Comparison of ENCODE assay signal across 1 cellular context in the genomic region with DNA sequence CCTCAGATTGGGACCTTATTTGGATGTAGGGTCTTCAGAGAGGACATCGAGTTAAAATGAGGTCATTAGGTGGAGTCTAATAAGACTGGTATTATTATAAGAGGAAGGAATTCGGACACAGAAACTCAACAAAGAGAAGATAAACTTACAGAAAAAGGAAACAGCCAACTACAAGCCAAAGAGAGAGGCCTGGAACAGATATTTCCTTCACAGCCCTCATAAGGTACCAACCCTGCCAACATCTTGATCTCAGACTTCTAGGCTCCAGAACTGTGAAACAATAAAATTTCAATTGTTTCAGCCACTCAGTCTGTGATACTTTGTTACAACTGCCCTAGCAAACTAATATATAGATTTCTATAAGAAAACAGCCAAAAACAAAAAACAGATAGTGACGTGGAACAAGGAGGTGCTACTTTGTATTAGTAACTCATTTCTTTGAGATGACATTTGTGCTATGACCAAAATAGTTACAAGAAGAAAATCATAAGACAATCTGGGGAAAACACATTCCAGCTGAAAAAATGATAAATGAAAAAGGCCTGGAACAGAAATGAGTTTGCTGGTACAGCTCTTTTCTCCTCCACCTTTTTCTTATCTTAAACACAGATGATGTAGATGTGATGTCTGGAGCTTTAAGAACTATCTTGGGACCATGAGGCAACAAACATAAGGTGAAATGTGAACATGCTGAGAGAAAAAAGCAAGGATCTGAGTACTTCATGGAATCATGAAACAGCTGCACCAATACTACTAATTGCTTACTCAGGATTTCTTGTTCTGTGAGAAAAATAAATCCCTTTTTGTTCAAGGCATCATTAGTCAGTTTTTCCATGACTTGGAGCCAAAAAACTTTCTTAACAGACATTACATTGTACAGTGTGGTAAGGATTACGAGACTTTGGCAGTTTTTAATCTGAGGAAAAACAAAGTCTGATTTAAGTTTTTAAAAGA.
TF ChIP-seq lines count a peak whose summit lies in the region.

No MANE protein-coding gene starts in this region.

TF ChIP-seq in WTC11, 78 proteins besides CTCF, POLR2A, EP300 and RAD21 (continued from another document):
- TF ChIP-seq, protein P1, sequence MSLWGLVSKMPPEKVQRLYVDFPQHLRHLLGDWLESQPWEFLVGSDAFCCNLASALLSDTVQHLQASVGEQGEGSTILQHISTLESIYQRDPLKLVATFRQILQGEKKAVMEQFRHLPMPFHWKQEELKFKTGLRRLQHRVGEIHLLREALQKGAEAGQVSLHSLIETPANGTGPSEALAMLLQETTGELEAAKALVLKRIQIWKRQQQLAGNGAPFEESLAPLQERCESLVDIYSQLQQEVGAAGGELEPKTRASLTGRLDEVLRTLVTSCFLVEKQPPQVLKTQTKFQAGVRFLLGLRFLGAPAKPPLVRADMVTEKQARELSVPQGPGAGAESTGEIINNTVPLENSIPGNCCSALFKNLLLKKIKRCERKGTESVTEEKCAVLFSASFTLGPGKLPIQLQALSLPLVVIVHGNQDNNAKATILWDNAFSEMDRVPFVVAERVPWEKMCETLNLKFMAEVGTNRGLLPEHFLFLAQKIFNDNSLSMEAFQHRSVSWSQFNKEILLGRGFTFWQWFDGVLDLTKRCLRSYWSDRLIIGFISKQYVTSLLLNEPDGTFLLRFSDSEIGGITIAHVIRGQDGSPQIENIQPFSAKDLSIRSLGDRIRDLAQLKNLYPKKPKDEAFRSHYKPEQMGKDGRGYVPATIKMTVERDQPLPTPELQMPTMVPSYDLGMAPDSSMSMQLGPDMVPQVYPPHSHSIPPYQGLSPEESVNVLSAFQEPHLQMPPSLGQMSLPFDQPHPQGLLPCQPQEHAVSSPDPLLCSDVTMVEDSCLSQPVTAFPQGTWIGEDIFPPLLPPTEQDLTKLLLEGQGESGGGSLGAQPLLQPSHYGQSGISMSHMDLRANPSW (CRISPR knock-in tag; conservative IDR thresholded peaks at IDR 0.05; ENCODE audit: low read depth): no peak
- TF ChIP-seq PRRX2 (CRISPR knock-in tag; IDR thresholded peaks at IDR 0.05): no peak
- TF ChIP-seq ZBTB21 (CRISPR knock-in tag; IDR thresholded peaks at IDR 0.05; ENCODE audit: borderline replicate concordance): no peak
- TF ChIP-seq, protein P2, sequence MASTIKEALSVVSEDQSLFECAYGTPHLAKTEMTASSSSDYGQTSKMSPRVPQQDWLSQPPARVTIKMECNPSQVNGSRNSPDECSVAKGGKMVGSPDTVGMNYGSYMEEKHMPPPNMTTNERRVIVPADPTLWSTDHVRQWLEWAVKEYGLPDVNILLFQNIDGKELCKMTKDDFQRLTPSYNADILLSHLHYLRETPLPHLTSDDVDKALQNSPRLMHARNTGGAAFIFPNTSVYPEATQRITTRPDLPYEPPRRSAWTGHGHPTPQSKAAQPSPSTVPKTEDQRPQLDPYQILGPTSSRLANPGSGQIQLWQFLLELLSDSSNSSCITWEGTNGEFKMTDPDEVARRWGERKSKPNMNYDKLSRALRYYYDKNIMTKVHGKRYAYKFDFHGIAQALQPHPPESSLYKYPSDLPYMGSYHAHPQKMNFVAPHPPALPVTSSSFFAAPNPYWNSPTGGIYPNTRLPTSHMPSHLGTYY (CRISPR knock-in tag; IDR thresholded peaks at IDR 0.05): no peak
- no peak for TF ChIP-seq ZNF423 (CRISPR knock-in tag; IDR thresholded peaks at IDR 0.05)
- TF ChIP-seq, protein P3, sequence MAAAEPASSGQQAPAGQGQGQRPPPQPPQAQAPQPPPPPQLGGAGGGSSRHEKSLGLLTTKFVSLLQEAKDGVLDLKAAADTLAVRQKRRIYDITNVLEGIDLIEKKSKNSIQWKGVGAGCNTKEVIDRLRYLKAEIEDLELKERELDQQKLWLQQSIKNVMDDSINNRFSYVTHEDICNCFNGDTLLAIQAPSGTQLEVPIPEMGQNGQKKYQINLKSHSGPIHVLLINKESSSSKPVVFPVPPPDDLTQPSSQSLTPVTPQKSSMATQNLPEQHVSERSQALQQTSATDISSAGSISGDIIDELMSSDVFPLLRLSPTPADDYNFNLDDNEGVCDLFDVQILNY (CRISPR knock-in tag; IDR thresholded peaks at IDR 0.05): no peak
- TF ChIP-seq, protein P4, sequence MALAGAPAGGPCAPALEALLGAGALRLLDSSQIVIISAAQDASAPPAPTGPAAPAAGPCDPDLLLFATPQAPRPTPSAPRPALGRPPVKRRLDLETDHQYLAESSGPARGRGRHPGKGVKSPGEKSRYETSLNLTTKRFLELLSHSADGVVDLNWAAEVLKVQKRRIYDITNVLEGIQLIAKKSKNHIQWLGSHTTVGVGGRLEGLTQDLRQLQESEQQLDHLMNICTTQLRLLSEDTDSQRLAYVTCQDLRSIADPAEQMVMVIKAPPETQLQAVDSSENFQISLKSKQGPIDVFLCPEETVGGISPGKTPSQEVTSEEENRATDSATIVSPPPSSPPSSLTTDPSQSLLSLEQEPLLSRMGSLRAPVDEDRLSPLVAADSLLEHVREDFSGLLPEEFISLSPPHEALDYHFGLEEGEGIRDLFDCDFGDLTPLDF (CRISPR knock-in tag; IDR thresholded peaks at IDR 0.05): no peak
- no peak for TF ChIP-seq NFATC4 (CRISPR knock-in tag; IDR thresholded peaks at IDR 0.05)
- TF ChIP-seq, protein P5, sequence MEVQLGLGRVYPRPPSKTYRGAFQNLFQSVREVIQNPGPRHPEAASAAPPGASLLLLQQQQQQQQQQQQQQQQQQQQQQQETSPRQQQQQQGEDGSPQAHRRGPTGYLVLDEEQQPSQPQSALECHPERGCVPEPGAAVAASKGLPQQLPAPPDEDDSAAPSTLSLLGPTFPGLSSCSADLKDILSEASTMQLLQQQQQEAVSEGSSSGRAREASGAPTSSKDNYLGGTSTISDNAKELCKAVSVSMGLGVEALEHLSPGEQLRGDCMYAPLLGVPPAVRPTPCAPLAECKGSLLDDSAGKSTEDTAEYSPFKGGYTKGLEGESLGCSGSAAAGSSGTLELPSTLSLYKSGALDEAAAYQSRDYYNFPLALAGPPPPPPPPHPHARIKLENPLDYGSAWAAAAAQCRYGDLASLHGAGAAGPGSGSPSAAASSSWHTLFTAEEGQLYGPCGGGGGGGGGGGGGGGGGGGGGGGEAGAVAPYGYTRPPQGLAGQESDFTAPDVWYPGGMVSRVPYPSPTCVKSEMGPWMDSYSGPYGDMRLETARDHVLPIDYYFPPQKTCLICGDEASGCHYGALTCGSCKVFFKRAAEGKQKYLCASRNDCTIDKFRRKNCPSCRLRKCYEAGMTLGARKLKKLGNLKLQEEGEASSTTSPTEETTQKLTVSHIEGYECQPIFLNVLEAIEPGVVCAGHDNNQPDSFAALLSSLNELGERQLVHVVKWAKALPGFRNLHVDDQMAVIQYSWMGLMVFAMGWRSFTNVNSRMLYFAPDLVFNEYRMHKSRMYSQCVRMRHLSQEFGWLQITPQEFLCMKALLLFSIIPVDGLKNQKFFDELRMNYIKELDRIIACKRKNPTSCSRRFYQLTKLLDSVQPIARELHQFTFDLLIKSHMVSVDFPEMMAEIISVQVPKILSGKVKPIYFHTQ (CRISPR knock-in tag; IDR thresholded peaks at IDR 0.05): no peak
- TF ChIP-seq RELA (CRISPR knock-in tag; IDR thresholded peaks at IDR 0.05; ENCODE audit: borderline replicate concordance): no peak
- TF ChIP-seq SP1 (CRISPR knock-in tag; conservative IDR thresholded peaks at IDR 0.05): no peak
- TF ChIP-seq, protein P6, sequence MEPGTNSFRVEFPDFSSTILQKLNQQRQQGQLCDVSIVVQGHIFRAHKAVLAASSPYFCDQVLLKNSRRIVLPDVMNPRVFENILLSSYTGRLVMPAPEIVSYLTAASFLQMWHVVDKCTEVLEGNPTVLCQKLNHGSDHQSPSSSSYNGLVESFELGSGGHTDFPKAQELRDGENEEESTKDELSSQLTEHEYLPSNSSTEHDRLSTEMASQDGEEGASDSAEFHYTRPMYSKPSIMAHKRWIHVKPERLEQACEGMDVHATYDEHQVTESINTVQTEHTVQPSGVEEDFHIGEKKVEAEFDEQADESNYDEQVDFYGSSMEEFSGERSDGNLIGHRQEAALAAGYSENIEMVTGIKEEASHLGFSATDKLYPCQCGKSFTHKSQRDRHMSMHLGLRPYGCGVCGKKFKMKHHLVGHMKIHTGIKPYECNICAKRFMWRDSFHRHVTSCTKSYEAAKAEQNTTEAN (CRISPR knock-in tag; IDR thresholded peaks at IDR 0.05): no peak
- TF ChIP-seq, protein P7, sequence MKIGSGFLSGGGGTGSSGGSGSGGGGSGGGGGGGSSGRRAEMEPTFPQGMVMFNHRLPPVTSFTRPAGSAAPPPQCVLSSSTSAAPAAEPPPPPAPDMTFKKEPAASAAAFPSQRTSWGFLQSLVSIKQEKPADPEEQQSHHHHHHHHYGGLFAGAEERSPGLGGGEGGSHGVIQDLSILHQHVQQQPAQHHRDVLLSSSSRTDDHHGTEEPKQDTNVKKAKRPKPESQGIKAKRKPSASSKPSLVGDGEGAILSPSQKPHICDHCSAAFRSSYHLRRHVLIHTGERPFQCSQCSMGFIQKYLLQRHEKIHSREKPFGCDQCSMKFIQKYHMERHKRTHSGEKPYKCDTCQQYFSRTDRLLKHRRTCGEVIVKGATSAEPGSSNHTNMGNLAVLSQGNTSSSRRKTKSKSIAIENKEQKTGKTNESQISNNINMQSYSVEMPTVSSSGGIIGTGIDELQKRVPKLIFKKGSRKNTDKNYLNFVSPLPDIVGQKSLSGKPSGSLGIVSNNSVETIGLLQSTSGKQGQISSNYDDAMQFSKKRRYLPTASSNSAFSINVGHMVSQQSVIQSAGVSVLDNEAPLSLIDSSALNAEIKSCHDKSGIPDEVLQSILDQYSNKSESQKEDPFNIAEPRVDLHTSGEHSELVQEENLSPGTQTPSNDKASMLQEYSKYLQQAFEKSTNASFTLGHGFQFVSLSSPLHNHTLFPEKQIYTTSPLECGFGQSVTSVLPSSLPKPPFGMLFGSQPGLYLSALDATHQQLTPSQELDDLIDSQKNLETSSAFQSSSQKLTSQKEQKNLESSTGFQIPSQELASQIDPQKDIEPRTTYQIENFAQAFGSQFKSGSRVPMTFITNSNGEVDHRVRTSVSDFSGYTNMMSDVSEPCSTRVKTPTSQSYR (CRISPR knock-in tag; IDR thresholded peaks at IDR 0.05): no peak
- TF ChIP-seq, protein P8, sequence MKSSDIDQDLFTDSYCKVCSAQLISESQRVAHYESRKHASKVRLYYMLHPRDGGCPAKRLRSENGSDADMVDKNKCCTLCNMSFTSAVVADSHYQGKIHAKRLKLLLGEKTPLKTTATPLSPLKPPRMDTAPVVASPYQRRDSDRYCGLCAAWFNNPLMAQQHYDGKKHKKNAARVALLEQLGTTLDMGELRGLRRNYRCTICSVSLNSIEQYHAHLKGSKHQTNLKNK (CRISPR knock-in tag; IDR thresholded peaks at IDR 0.05): no peak
- no peak for TF ChIP-seq TEAD4 (CRISPR knock-in tag; IDR thresholded peaks at IDR 0.05)
TF ChIP-seq in WTC11: peak in this region for 0.
